Comparison of ENCODE assay signal across 2 cellular contexts in the genomic region with DNA sequence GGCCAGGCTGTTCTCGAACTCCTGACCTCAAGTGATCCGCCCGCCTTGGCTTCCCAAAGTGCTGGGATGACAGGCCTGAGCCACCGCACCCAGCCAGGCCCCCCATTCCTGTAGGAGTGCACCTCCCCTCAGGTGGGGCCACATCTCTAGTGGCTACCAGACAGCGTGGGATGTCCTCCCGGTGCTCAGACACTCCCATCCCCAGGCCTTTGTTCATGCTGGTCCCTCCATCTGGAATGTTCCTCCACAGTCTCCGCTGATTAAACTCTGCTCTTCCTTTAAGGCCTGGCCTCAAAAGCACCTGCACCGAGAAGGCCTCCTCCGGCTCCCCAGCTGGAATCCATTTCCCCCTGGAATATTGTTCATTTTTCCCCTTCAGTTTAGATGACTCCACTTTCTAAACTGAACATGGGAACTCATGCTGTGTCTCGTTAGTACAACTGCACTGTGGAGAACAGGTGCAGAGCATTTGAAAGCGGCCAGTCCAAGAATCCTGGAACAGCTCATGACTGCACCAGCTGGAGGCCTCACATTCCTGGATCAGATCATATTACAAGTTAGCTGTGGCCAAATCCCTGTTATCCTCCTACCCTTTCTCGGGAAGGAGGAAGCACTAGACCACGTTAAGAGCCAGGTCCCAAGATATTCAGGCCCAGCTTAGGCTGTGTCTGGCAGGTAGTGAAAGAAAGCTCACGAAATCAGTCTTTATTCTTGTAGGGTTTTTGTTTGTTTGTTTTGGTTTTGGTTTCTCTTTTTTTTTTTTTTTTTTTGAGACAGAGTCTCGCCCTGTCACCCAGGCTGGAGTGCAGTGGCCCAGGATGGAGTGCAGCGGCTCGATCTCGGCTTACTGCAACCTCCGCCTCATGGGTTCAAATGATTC.
A peak's percentile ranks its signal among the peaks of the same experiment; 100 is the strongest.
TF ChIP-seq lines count a peak whose summit lies in the region.

No MANE protein-coding gene starts in this region.

TF ChIP-seq in Ishikawa, 13 proteins besides CTCF, POLR2A, EP300 and RAD21 (continued from another document):
- TF ChIP-seq, protein P1, sequence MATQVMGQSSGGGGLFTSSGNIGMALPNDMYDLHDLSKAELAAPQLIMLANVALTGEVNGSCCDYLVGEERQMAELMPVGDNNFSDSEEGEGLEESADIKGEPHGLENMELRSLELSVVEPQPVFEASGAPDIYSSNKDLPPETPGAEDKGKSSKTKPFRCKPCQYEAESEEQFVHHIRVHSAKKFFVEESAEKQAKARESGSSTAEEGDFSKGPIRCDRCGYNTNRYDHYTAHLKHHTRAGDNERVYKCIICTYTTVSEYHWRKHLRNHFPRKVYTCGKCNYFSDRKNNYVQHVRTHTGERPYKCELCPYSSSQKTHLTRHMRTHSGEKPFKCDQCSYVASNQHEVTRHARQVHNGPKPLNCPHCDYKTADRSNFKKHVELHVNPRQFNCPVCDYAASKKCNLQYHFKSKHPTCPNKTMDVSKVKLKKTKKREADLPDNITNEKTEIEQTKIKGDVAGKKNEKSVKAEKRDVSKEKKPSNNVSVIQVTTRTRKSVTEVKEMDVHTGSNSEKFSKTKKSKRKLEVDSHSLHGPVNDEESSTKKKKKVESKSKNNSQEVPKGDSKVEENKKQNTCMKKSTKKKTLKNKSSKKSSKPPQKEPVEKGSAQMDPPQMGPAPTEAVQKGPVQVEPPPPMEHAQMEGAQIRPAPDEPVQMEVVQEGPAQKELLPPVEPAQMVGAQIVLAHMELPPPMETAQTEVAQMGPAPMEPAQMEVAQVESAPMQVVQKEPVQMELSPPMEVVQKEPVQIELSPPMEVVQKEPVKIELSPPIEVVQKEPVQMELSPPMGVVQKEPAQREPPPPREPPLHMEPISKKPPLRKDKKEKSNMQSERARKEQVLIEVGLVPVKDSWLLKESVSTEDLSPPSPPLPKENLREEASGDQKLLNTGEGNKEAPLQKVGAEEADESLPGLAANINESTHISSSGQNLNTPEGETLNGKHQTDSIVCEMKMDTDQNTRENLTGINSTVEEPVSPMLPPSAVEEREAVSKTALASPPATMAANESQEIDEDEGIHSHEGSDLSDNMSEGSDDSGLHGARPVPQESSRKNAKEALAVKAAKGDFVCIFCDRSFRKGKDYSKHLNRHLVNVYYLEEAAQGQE (IDR thresholded peaks at IDR 0.05; ENCODE audit: low read depth), result no peak
- peak; percentile 46; the same call in 1 of the 2 replicates for TF ChIP-seq FOXM1 (IDR thresholded peaks at IDR 0.05; ENCODE audit: borderline replicate concordance, low read depth)

TF ChIP-seq in SK-N-SH, 30 proteins besides CTCF, POLR2A, EP300 and RAD21 (continued from another document):
- TF ChIP-seq FOXM1 (IDR thresholded peaks at IDR 0.05; ENCODE audit: low read depth) (no peak), TAF1 (IDR thresholded peaks at IDR 0.05; ENCODE audit: borderline replicate concordance, low read depth, low read length) (no peak), YY1 (IDR thresholded peaks at IDR 0.05; ENCODE audit: low read depth) (no peak), EZH2phosphoT487 (IDR thresholded peaks at IDR 0.05; ENCODE audit: borderline replicate concordance, low read depth) (no peak), SIN3A (IDR thresholded peaks at IDR 0.05; ENCODE audit: borderline replicate concordance, low read depth, low read length) (peak; percentile 55; the same call in 1 of the 2 replicates), RCOR1 (IDR thresholded peaks at IDR 0.05; ENCODE audit: low read length) (no peak), GABPA (IDR thresholded peaks at IDR 0.05; ENCODE audit: low read depth) (no peak), CHD2 (IDR thresholded peaks at IDR 0.05; ENCODE audit: low read length, partially characterized antibody) (no peak), SMC3 (IDR thresholded peaks at IDR 0.05; ENCODE audit: low read depth, low read length) (no peak), TCF12 (IDR thresholded peaks at IDR 0.05) (peak; percentile 80), RXRA (IDR thresholded peaks at IDR 0.05; ENCODE audit: borderline replicate concordance, low read depth) (no peak), GATA2 (CRISPR knock-in tag; IDR thresholded peaks at IDR 0.05) (no peak), NFIC (IDR thresholded peaks at IDR 0.05; ENCODE audit: borderline replicate concordance) (peak; percentile 37; the same call in 1 of the 2 replicates)
- TF ChIP-seq, protein P2, sequence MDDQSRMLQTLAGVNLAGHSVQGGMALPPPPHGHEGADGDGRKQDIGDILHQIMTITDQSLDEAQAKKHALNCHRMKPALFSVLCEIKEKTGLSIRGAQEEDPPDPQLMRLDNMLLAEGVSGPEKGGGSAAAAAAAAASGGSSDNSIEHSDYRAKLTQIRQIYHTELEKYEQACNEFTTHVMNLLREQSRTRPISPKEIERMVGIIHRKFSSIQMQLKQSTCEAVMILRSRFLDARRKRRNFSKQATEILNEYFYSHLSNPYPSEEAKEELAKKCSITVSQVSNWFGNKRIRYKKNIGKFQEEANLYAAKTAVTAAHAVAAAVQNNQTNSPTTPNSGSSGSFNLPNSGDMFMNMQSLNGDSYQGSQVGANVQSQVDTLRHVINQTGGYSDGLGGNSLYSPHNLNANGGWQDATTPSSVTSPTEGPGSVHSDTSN (IDR thresholded peaks at IDR 0.05), result peak; percentile 51
- TF ChIP-seq, protein P1 (IDR thresholded peaks at IDR 0.05; ENCODE audit: low read depth, low read length), result no peak; the same call in 1 of the 2 replicates
- TF ChIP-seq, protein P3, sequence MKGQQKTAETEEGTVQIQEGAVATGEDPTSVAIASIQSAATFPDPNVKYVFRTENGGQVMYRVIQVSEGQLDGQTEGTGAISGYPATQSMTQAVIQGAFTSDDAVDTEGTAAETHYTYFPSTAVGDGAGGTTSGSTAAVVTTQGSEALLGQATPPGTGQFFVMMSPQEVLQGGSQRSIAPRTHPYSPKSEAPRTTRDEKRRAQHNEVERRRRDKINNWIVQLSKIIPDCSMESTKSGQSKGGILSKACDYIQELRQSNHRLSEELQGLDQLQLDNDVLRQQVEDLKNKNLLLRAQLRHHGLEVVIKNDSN (IDR thresholded peaks at IDR 0.05; ENCODE audit: borderline replicate concordance, low read depth), result no peak
